In the genomic region with DNA sequence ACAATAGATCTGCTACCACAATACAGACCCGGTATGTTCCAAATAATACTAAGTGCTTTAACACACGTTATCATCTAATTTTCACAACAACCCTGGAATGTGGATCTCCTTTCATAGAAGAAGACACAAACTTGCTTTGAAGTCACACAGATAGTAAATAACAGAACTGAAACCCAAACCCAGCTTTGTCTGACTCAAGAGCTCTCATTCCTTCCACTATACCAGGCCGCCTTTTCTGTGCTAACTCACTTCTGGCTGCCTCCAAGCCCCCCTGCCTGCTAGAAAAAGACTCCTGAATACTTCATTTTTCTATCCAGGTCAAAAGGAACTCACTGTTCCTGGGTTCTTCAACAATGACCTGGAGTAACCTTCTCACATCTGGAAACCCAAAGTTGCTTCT, we compare ENCODE assay signal across 9 cellular contexts. TPM values are rescaled to one million over a fixed set of nuclear protein-coding genes. Genes with fewer than 3 reads are reported as not detected.
DNase-seq lines count a peak whose midpoint lies in the region; ATAC-seq and TF ChIP-seq lines count a peak whose summit lies in the region.
"Had no signal": no experiment of that assay in that cellular context is flagged by ENCODE, and none has a peak within 500 bp of the region (broad histone marks: within the 10 kb centered on the region; RNA-seq: fewer than 3 reads in every experiment).

No MANE protein-coding gene starts in this region.

- no peak overlapping the region for H3K9ac ChIP-seq in IMR-90 (ENCODE audit: low read depth, low read length)

- H3K18ac ChIP-seq in IMR-90 (ENCODE audit: low read depth, low read length): no peak overlapping the region

- H3K9me3 Mint-ChIP-seq in activated CD4-positive, alpha-beta T cell treated with anti-CD3 and anti-CD28 coated beads for 36 hours (ENCODE audit: low read depth): no peaks in the 10 kb centered on the region
- H3K9me3 Mint-ChIP-seq in activated naive CD4-positive, alpha-beta T cell treated with anti-CD3 and anti-CD28 coated beads, Interleukin-2, amount 50 U/mL, for 24 hours: no peaks in the 10 kb centered on the region

- H4K8ac ChIP-seq in IMR-90 (ENCODE audit: low read depth in 2 of 2, low read length in 2 of 2): no peak overlapping the region

- H3K4ac ChIP-seq in IMR-90 (ENCODE audit: low read depth, low read length): no peak overlapping the region

- H2AK5ac ChIP-seq in IMR-90 (ENCODE audit: low read depth, low read length): peak overlapping the region; percentile 8; the same call in 1 of the 2 replicates

- H3K4me3 ChIP-seq in IMR-90 (ENCODE audit: insufficient read depth, low read depth, low read length): no peak overlapping the region

- H3K27me3 ChIP-seq in IMR-90 (ENCODE audit: control insufficient read depth, insufficient read depth, low read length) (no peaks in the 10 kb centered on the region), foreskin keratinocyte (no peaks in the 10 kb centered on the region)

- no peaks in the 10 kb centered on the region for H4K20me1 ChIP-seq in IMR-90 (ENCODE audit: insufficient read depth, low read length)

- CTCF ChIA-PET in activated CD4-positive, alpha-beta T cell treated with anti-CD3 and anti-CD28 coated beads for 36 hours (lab: Charles Lee): interaction anchor here (0.6 to 21.5 kb wide), 8 partner anchors 9 to 367 kb away, joined by 3 to 332 read pairs (median 4); a partner anchor contains a TSS
- CTCF ChIA-PET in IMR-90 (lab: Yijun Ruan, JAX): interaction anchor here (1.5 kb wide), 1 partner anchor 45 kb away, joined by 3 read pairs; no protein-coding TSS in a partner anchor

- in situ Hi-C loops in IMR-90 (cut with MboI; ENCODE audit: low sequenced_read_pairs): no loop called here

- DNase-seq in activated CD4-positive, alpha-beta T cell treated with anti-CD3 and anti-CD28 coated beads for 36 hours: peak; percentile 66
- DNase-seq in activated CD4-positive, alpha-beta T cell treated with anti-CD3 and anti-CD28 coated beads, Interleukin-2, amount 50 U/mL, for 4 hours: no peak
- DNase-seq in IMR-90 (no peak), NCI-H345 treated with DMSO at 0.1 percent for 48 hours (lab: John Stamatoyannopoulos, UW; ENCODE audit: unreplicated experiment) (no peak), foreskin keratinocyte (no peak), putamen (ENCODE audit: low spot score) (no peak)
- DNase-seq in stimulated activated CD8-positive, alpha-beta memory T cell treated with anti-CD3 and anti-CD28 coated beads, Interleukin-4, amount 100 ng/mL, for 48 hours: peak; percentile 57
- DNase-seq: PC-3 had no signal

- dilution Hi-C loops in IMR-90 (cut with HindIII; ENCODE audit: low sequenced_read_pairs, unreplicated experiment): no loop called here

- peaks cover 40% of the 10 kb centered on the region for H3K36me3 Mint-ChIP-seq in activated CD4-positive, alpha-beta T cell treated with anti-CD3 and anti-CD28 coated beads for 36 hours (ENCODE audit: low read depth)
- H3K36me3 Mint-ChIP-seq in activated naive CD4-positive, alpha-beta T cell treated with anti-CD3 and anti-CD28 coated beads, Interleukin-2, amount 50 U/mL, for 24 hours: peaks cover 30% of the 10 kb centered on the region

- peaks cover 25% of the 10 kb centered on the region for H3K36me3 ChIP-seq in IMR-90 (ENCODE audit: control insufficient read depth, insufficient read depth, low read length)

- no peaks in the 10 kb centered on the region for H3K27me3 Mint-ChIP-seq in activated CD4-positive, alpha-beta T cell treated with anti-CD3 and anti-CD28 coated beads for 36 hours
- H3K27me3 Mint-ChIP-seq in activated naive CD4-positive, alpha-beta T cell treated with anti-CD3 and anti-CD28 coated beads, Interleukin-2, amount 50 U/mL, for 24 hours: no peaks in the 10 kb centered on the region

- H2BK120ac ChIP-seq in IMR-90 (ENCODE audit: low read depth, low read length): no peak overlapping the region

- H3K27ac ChIP-seq in IMR-90 (ENCODE audit: insufficient read depth, low read length) (no peak overlapping the region), foreskin keratinocyte (no peak overlapping the region)

- TF ChIP-seq RAD21 in IMR-90 (IDR thresholded peaks at IDR 0.05; ENCODE audit: low read length): no peak

- H3K4me1 ChIP-seq in IMR-90 (ENCODE audit: control insufficient read depth, insufficient read depth, low read length): peaks cover 20% of the 10 kb centered on the region
- H3K4me1 ChIP-seq in foreskin keratinocyte: peaks cover 18% of the 10 kb centered on the region

- H3K56ac ChIP-seq in IMR-90 (ENCODE audit: extremely low read depth, insufficient read depth, low read length): no peak overlapping the region

- H3K4me2 ChIP-seq in IMR-90 (ENCODE audit: low read depth, low read length): no peak overlapping the region

- no peaks in the 10 kb centered on the region for H3K9me3 ChIP-seq in IMR-90 (ENCODE audit: control insufficient read depth, insufficient read depth, low read length)

- POLR2A ChIA-PET in activated CD4-positive, alpha-beta T cell treated with anti-CD3 and anti-CD28 coated beads for 36 hours (lab: Charles Lee): interaction anchor here (0.7 to 1.0 kb wide), 5 partner anchors 22 to 182 kb away, joined by 3 to 4 read pairs (median 4); no protein-coding TSS in a partner anchor
- POLR2A ChIA-PET in IMR-90 (lab: Charles Lee; ENCODE audit: unreplicated experiment): no interaction called here

- 100% methylated on average over 1 of the region's 3 CpGs; no CpG with 5 or more reads in 1 of the 2 experiments for WGBS in IMR-90 (ENCODE audit: extremely low coverage in 2 of 2, insufficient read length in 1 of 2), 2 experiments

- H3K4me3 Mint-ChIP-seq in activated CD4-positive, alpha-beta T cell treated with anti-CD3 and anti-CD28 coated beads for 36 hours: peak overlapping the region; percentile 28
- H3K4me3 Mint-ChIP-seq in activated naive CD4-positive, alpha-beta T cell treated with anti-CD3 and anti-CD28 coated beads, Interleukin-2, amount 50 U/mL, for 24 hours: peak overlapping the region; percentile 56

- no peak for TF ChIP-seq POLR2A in IMR-90 (IDR thresholded peaks at IDR 0.05; ENCODE audit: low read depth, low read length)

- TF ChIP-seq CTCF in IMR-90 (conservative IDR thresholded peaks at IDR 0.05; ENCODE audit: low read depth, low read length) (no peak), foreskin keratinocyte (conservative IDR thresholded peaks at IDR 0.05) (no peak)

- peak overlapping the region; percentile 95 for H3K27ac Mint-ChIP-seq in activated CD4-positive, alpha-beta T cell treated with anti-CD3 and anti-CD28 coated beads for 36 hours
- peak overlapping the region; percentile 95 for H3K27ac Mint-ChIP-seq in activated naive CD4-positive, alpha-beta T cell treated with anti-CD3 and anti-CD28 coated beads, Interleukin-2, amount 50 U/mL, for 24 hours

- no peak overlapping the region for H2BK15ac ChIP-seq in IMR-90 (ENCODE audit: low read depth, low read length)

- ATAC-seq in activated CD4-positive, alpha-beta T cell treated with anti-CD3 and anti-CD28 coated beads for 36 hours: peak; percentile 80
- ATAC-seq in IMR-90 (ENCODE audit: low read depth) (no peak), foreskin keratinocyte (no peak)
- ATAC-seq: PC-3 had no signal

- H3K79me1 ChIP-seq in IMR-90 (ENCODE audit: low read depth in 1 of 2, low read length in 2 of 2): peaks cover 39 to 78% of the 10 kb centered on the region in 2 experiments

- H3K9me1 ChIP-seq in IMR-90 (ENCODE audit: insufficient read depth, low read length): peaks cover 42% of the 10 kb centered on the region

- no TSS peak for BruUV-seq in IMR-90 (replicated peaks; lab: Mats Ljungman, UMichigan)

- H4K91ac ChIP-seq in IMR-90 (ENCODE audit: insufficient read depth, low read depth, low read length): no peak overlapping the region

- no peak overlapping the region for H2BK5ac ChIP-seq in IMR-90 (ENCODE audit: low read depth, low read length, poor library complexity, severe bottlenecking)

- no peak overlapping the region for H2AFZ ChIP-seq in IMR-90 (replicated peaks; ENCODE audit: low read length, poor library complexity)

- intact Hi-C loops in activated CD4-positive, alpha-beta T cell treated with anti-CD3 and anti-CD28 coated beads for 36 hours (cut with DNase I, micrococcal nuclease): loop anchor here (1.0 to 2.0 kb wide), 2 partner anchors 38 to 46 kb away; a partner anchor contains a TSS
- intact Hi-C loops in IMR-90 (cut with micrococcal nuclease): no loop called here

- no peak overlapping the region for H3K23ac ChIP-seq in IMR-90 (ENCODE audit: low read depth, low read length)

- peaks cover 70% of the 10 kb centered on the region for H3K4me1 Mint-ChIP-seq in activated CD4-positive, alpha-beta T cell treated with anti-CD3 and anti-CD28 coated beads for 36 hours
- peaks cover 91% of the 10 kb centered on the region for H3K4me1 Mint-ChIP-seq in activated naive CD4-positive, alpha-beta T cell treated with anti-CD3 and anti-CD28 coated beads, Interleukin-2, amount 50 U/mL, for 24 hours

- no peak overlapping the region for H2BK20ac ChIP-seq in IMR-90 (ENCODE audit: low read depth, low read length)

- no peak overlapping the region for H4K5ac ChIP-seq in IMR-90 (ENCODE audit: low read depth, low read length)

- no peak overlapping the region for H2AK9ac ChIP-seq in IMR-90 (replicated peaks; ENCODE audit: low read depth, low read length, poor library complexity)

- no peak overlapping the region for H3K14ac ChIP-seq in IMR-90 (replicated peaks; ENCODE audit: low read depth, low read length)

TF ChIP-seq in IMR-90, 13 proteins besides CTCF, POLR2A, EP300 and RAD21 (continues in another document):
- no peak for TF ChIP-seq BHLHE40 (IDR thresholded peaks at IDR 0.05; ENCODE audit: low read depth, low read length)

RNA-seq across cellular contexts. Expression of a gene that starts 37.8 kb away (rescaled TPM):
- total RNA-seq in activated CD4-positive, alpha-beta T cell treated with anti-CD3 and anti-CD28 coated beads for 36 hours: 1 to 10 TPM; 6.9 to 8.1 TPM
- total RNA-seq in IMR-90 (2012; rRNA removed) (3.9 and 5.0 TPM in 2 replicates), foreskin keratinocyte (26.6 TPM in 2 replicates)
- polyA plus RNA-seq in IMR-90 (2012; rRNA removed) (11.0 and 11.8 TPM in 2 replicates), foreskin keratinocyte (20.3 and 20.6 TPM in 2 replicates)
- polyA plus RNA-seq in IMR-90 (2012; cell fraction: cytosol; rRNA removed): 5.9 and 7.5 TPM in 2 replicates
- 81.2 and 98.0 TPM in 2 replicates for polyA plus RNA-seq in IMR-90 (2012; cell fraction: nucleus; rRNA removed; ENCODE audit: low replicate concordance)

RNA-seq across cellular contexts. Expression of a gene that starts 46.0 kb away (rescaled TPM):
- total RNA-seq in activated CD4-positive, alpha-beta T cell treated with anti-CD3 and anti-CD28 coated beads for 36 hours: 10 to 100 TPM; 23.2 to 24.3 TPM
- total RNA-seq in IMR-90 (2012; rRNA removed) (34.4 and 36.4 TPM in 2 replicates), foreskin keratinocyte (9.5 and 10.6 TPM in 2 replicates)
- polyA plus RNA-seq in IMR-90 (2012; rRNA removed) (13.2 and 16.3 TPM in 2 replicates), foreskin keratinocyte (3.8 and 4.2 TPM in 2 replicates)
- 7.6 TPM in 2 replicates for polyA plus RNA-seq in IMR-90 (2012; cell fraction: cytosol; rRNA removed)
- polyA plus RNA-seq in IMR-90 (2012; cell fraction: nucleus; rRNA removed; ENCODE audit: low replicate concordance): 23.2 and 32.5 TPM in 2 replicates

RNA-seq across cellular contexts. Expression of a gene that starts 55.8 kb away (rescaled TPM):
- under 1 TPM; 0.05 to 0.07 TPM for total RNA-seq in activated CD4-positive, alpha-beta T cell treated with anti-CD3 and anti-CD28 coated beads for 36 hours
- 0.18 and 0.28 TPM in 2 replicates for total RNA-seq in IMR-90 (2012; rRNA removed)
- 0.10 TPM in 2 replicates for polyA plus RNA-seq in IMR-90 (2012; rRNA removed)
- polyA plus RNA-seq in IMR-90 (2012; cell fraction: cytosol; rRNA removed): 0.10 and 0.12 TPM in 2 replicates
- polyA plus RNA-seq in IMR-90 (2012; cell fraction: nucleus; rRNA removed; ENCODE audit: low replicate concordance): 0.28 and 0.36 TPM in 2 replicates
- 0.32 and 0.37 TPM in 2 replicates for total RNA-seq in foreskin keratinocyte
- 0.09 and 0.24 TPM in 2 replicates for polyA plus RNA-seq in foreskin keratinocyte

Comparison
In these comparisons a context has a peak if more than half of its experiments do, and no peak if none do; other contexts are left out.
1. DNase-seq: peak in activated CD4-positive, alpha-beta T cell treated with anti-CD3 and anti-CD28 coated beads for 36 hours (single experiment) and stimulated activated CD8-positive, alpha-beta memory T cell treated with anti-CD3 and anti-CD28 coated beads, Interleukin-4, amount 100 ng/mL, for 48 hours (single experiment); none in activated CD4-positive, alpha-beta T cell treated with anti-CD3 and anti-CD28 coated beads, Interleukin-2, amount 50 U/mL, for 4 hours (0 of 2), IMR-90 (single experiment), NCI-H345 treated with DMSO at 0.1 percent for 48 hours (single experiment), foreskin keratinocyte (0 of 2) and putamen (single experiment).